Comparison of ENCODE assay signal across 22 cellular contexts in genomic region chr1:76640092-76640491, GRCh38.
DNase-seq lines count a peak whose midpoint lies in the region; TF ChIP-seq lines count a peak whose summit lies in the region.
"Had no signal": no experiment of that assay in that cellular context is flagged by ENCODE, and none has a peak within 500 bp of the region (broad histone marks: within the 10 kb centered on the region; RNA-seq: fewer than 3 reads in every experiment).

No MANE protein-coding gene starts in this region.

- H3K9me3 ChIP-seq in GM23248 (ENCODE audit: low read depth) (no peaks in the 10 kb centered on the region), SK-N-SH (no peaks in the 10 kb centered on the region)
- H3K9me3 ChIP-seq: ascending aorta, ovary, right lobe of liver, stomach, upper lobe of right lung had no signal

- H3K4me2 ChIP-seq in GM23248 (ENCODE audit: unreplicated experiment) = peak overlapping the region; percentile 26
- no peak overlapping the region for H3K4me2 ChIP-seq in SK-N-SH

- H3K79me2 ChIP-seq in GM23248 (ENCODE audit: insufficient read depth) (no peaks in the 10 kb centered on the region), SK-N-SH (ENCODE audit: insufficient read depth) (no peaks in the 10 kb centered on the region)

- H3K36me3 ChIP-seq in GM23248 (ENCODE audit: low read depth) (no peaks in the 10 kb centered on the region), SK-N-SH (replicated peaks in 1 of 2; ENCODE audit: control insufficient read depth in 1 of 2, insufficient read depth in 2 of 2, low read length in 1 of 2) (no peaks in the 10 kb centered on the region)
- H3K36me3 ChIP-seq: ascending aorta, ovary, right lobe of liver, stomach, upper lobe of right lung had no signal

- H2AFZ ChIP-seq in GM23248 (no peak overlapping the region), SK-N-SH (ENCODE audit: low read depth) (no peak overlapping the region)

- POLR2A ChIA-PET in SK-N-SH (lab: Yijun Ruan, JAX) = no interaction called here

- no peak overlapping the region for H3K4me3 ChIP-seq in GM23248
- H3K4me3 ChIP-seq in SK-N-SH (ENCODE audit: low read depth in 2 of 2, low read length in 1 of 2) = no peak overlapping the region
- H3K4me3 ChIP-seq in epithelial cell of proximal tubule (ENCODE audit: low read depth, low read length) = no peak overlapping the region
- H3K4me3 ChIP-seq: ascending aorta, coronary artery, ovary, right lobe of liver, stomach, upper lobe of right lung had no signal

- H3K27me3 ChIP-seq in GM23248 (replicated peaks; ENCODE audit: insufficient read depth) (no peaks in the 10 kb centered on the region; the same call in 1 of the 2 replicates), SK-N-SH (ENCODE audit: insufficient read depth) (no peaks in the 10 kb centered on the region)
- H3K27me3 ChIP-seq: ascending aorta, ovary, right lobe of liver, stomach, upper lobe of right lung had no signal

- H3K27ac ChIP-seq in GM23248 (no peak overlapping the region), SK-N-SH (ENCODE audit: low read depth in 2 of 2, low read length in 1 of 2) (no peak overlapping the region)
- H3K27ac ChIP-seq: ascending aorta, coronary artery, ovary, right lobe of liver, stomach, upper lobe of right lung had no signal

- CTCF ChIA-PET in SK-N-SH (lab: Yijun Ruan, JAX) = no interaction called here

- peaks cover 21% of the 10 kb centered on the region for H3K4me1 ChIP-seq in GM23248 (ENCODE audit: insufficient read depth)
- H3K4me1 ChIP-seq in SK-N-SH (ENCODE audit: control insufficient read depth in 1 of 2, insufficient read depth in 2 of 2, low read depth in 1 of 2, low read length in 1 of 2) = no peaks in the 10 kb centered on the region
- H3K4me1 ChIP-seq: ascending aorta, right lobe of liver, stomach, upper lobe of right lung had no signal

- no peak for TF ChIP-seq EP300 in SK-N-SH (IDR thresholded peaks at IDR 0.05; ENCODE audit: borderline replicate concordance in 1 of 2, low read depth in 1 of 2, low read length in 1 of 2)

- TF ChIP-seq RAD21 in SK-N-SH (IDR thresholded peaks at IDR 0.05; ENCODE audit: low read length) = no peak

- in situ Hi-C loops in GM23248 (cut with MboI) = no loop called here

- H4K20me1 ChIP-seq in GM23248 (ENCODE audit: insufficient read depth) = no peaks in the 10 kb centered on the region
- H4K20me1 ChIP-seq in SK-N-SH (ENCODE audit: insufficient read depth) = no peaks in the 10 kb centered on the region

- H3K9me2 ChIP-seq in GM23248 (ENCODE audit: insufficient read depth) (no peaks in the 10 kb centered on the region), SK-N-SH (no peaks in the 10 kb centered on the region)

- H3K9ac ChIP-seq in GM23248 (no peak overlapping the region), SK-N-SH (no peak overlapping the region)

- peak; percentile 15 for DNase-seq in A172 (ENCODE audit: low spot score)
- DNase-seq in GM23248 = peak; percentile 80
- no peak for DNase-seq in SK-N-SH
- DNase-seq in epithelial cell of proximal tubule (ENCODE audit: low read depth) = peak; percentile 1
- no peak for DNase-seq in stimulated activated CD4-positive, alpha-beta T cell treated with anti-CD3 and anti-CD28 coated beads, Interleukin-15, amount 100 ng/mL, for 24 hours
- no peak for DNase-seq in HuH-7 (ENCODE audit: low spot score)
- DNase-seq in activated CD4-positive, alpha-beta T cell treated with anti-CD3 and anti-CD28 coated beads, Interleukin-2, amount 50 U/mL, for 48 hours = no peak
- no peak for DNase-seq in 8988T
- DNase-seq: activated CD4-positive, alpha-beta T cell treated with anti-CD3 and anti-CD28 coated beads, Interleukin-2, amount 10 ng/mL, durations not matched to agents 24 days and 14 days; activated naive CD4-positive, alpha-beta T cell; CD8-positive, alpha-beta memory T cell; glutamatergic neuron; Karpas-422; NCI-H1436; NCI-H2171 treated with DMSO at 0.1 percent for 48 hours; ovary; right lobe of liver; stimulated activated CD4-positive, alpha-beta T cell treated with anti-CD3 and anti-CD28 coated beads, Interleukin-2, amount 100 ng/mL, for 24 hours; stomach; upper lobe of right lung had no signal

- H3F3A ChIP-seq in GM23248 (ENCODE audit: insufficient read depth) = no peaks in the 10 kb centered on the region
- no peaks in the 10 kb centered on the region for H3F3A ChIP-seq in SK-N-SH (replicated peaks; ENCODE audit: insufficient read depth)

- TF ChIP-seq CTCF in SK-N-SH (IDR thresholded peaks at IDR 0.05) (no peak), epithelial cell of proximal tubule (conservative IDR thresholded peaks at IDR 0.05; ENCODE audit: low read depth, low read length) (no peak)

TF ChIP-seq in SK-N-SH, 30 proteins besides CTCF, POLR2A, EP300 and RAD21 (continues in another document):
- TF ChIP-seq FOXJ3 (CRISPR knock-in tag; IDR thresholded peaks at IDR 0.05) = no peak
- TF ChIP-seq RFX5 (IDR thresholded peaks at IDR 0.05; ENCODE audit: low read length) = no peak
- TF ChIP-seq ELF1 (IDR thresholded peaks at IDR 0.05) = no peak
- TF ChIP-seq, protein P1, sequence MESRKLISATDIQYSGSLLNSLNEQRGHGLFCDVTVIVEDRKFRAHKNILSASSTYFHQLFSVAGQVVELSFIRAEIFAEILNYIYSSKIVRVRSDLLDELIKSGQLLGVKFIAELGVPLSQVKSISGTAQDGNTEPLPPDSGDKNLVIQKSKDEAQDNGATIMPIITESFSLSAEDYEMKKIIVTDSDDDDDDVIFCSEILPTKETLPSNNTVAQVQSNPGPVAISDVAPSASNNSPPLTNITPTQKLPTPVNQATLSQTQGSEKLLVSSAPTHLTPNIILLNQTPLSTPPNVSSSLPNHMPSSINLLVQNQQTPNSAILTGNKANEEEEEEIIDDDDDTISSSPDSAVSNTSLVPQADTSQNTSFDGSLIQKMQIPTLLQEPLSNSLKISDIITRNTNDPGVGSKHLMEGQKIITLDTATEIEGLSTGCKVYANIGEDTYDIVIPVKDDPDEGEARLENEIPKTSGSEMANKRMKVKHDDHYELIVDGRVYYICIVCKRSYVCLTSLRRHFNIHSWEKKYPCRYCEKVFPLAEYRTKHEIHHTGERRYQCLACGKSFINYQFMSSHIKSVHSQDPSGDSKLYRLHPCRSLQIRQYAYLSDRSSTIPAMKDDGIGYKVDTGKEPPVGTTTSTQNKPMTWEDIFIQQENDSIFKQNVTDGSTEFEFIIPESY (IDR thresholded peaks at IDR 0.05; ENCODE audit: borderline replicate concordance, low read depth) = no peak
- TF ChIP-seq, protein P2, sequence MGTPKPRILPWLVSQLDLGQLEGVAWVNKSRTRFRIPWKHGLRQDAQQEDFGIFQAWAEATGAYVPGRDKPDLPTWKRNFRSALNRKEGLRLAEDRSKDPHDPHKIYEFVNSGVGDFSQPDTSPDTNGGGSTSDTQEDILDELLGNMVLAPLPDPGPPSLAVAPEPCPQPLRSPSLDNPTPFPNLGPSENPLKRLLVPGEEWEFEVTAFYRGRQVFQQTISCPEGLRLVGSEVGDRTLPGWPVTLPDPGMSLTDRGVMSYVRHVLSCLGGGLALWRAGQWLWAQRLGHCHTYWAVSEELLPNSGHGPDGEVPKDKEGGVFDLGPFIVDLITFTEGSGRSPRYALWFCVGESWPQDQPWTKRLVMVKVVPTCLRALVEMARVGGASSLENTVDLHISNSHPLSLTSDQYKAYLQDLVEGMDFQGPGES (IDR thresholded peaks at IDR 0.05; ENCODE audit: low read depth, low read length) = no peak
- TF ChIP-seq CHD2 (IDR thresholded peaks at IDR 0.05; ENCODE audit: low read length, partially characterized antibody) = no peak
- TF ChIP-seq JUND (IDR thresholded peaks at IDR 0.05) = peak; percentile 46; the same call in 1 of the 2 replicates
- peak; percentile 65; the same call in 1 of the 2 replicates for TF ChIP-seq FOSL2 (IDR thresholded peaks at IDR 0.05; ENCODE audit: borderline replicate concordance, low read depth)
- TF ChIP-seq NFIC (IDR thresholded peaks at IDR 0.05; ENCODE audit: borderline replicate concordance) = no peak
- no peak for TF ChIP-seq GABPA (IDR thresholded peaks at IDR 0.05; ENCODE audit: low read depth)
- TF ChIP-seq MAX (IDR thresholded peaks at IDR 0.05; ENCODE audit: low read depth) = no peak
- no peak for TF ChIP-seq GATA2 (CRISPR knock-in tag; IDR thresholded peaks at IDR 0.05)
- TF ChIP-seq REST (IDR thresholded peaks at IDR 0.05; ENCODE audit: low read depth, low read length) = no peak
- TF ChIP-seq, protein P3, sequence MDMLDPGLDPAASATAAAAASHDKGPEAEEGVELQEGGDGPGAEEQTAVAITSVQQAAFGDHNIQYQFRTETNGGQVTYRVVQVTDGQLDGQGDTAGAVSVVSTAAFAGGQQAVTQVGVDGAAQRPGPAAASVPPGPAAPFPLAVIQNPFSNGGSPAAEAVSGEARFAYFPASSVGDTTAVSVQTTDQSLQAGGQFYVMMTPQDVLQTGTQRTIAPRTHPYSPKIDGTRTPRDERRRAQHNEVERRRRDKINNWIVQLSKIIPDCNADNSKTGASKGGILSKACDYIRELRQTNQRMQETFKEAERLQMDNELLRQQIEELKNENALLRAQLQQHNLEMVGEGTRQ (IDR thresholded peaks at IDR 0.05; ENCODE audit: borderline replicate concordance, low read depth, low read length) = no peak

Comparison
In these comparisons a context has a peak if more than half of its experiments do, and no peak if none do; other contexts are left out.
1. DNase-seq: peak in A172 (single experiment), GM23248 (single experiment) and epithelial cell of proximal tubule (single experiment); none in SK-N-SH (single experiment), stimulated activated CD4-positive, alpha-beta T cell treated with anti-CD3 and anti-CD28 coated beads, Interleukin-15, amount 100 ng/mL, for 24 hours (single experiment), HuH-7 (single experiment), activated CD4-positive, alpha-beta T cell treated with anti-CD3 and anti-CD28 coated beads, Interleukin-2, amount 50 U/mL, for 48 hours (0 of 2) and 8988T (single experiment).